8 cellular contexts compared by ENCODE assay signal in genomic region chr10:123043409-123043925, GRCh38. TPM values are rescaled to one million over a fixed set of nuclear protein-coding genes. Genes with fewer than 3 reads are reported as not detected.
A peak's percentile ranks its signal among the peaks of the same experiment; 100 is the strongest.
DNase-seq lines count a peak whose midpoint lies in the region; ATAC-seq and TF ChIP-seq lines count a peak whose summit lies in the region.

No MANE protein-coding gene starts in this region.

- no peaks in the 10 kb centered on the region for H3K27me3 ChIP-seq in BJ (ENCODE audit: control insufficient read depth, insufficient read depth, low read length)

- no peaks in the 10 kb centered on the region for H3K36me3 ChIP-seq in BJ (ENCODE audit: control insufficient read depth, insufficient read depth, low read length)

- H3K4me3 ChIP-seq in BJ (ENCODE audit: low read depth, low read length) (no peak overlapping the region), fibroblast of mammary gland (ENCODE audit: control insufficient read depth, low read depth, low read length) (no peak overlapping the region)

- peak; percentile 83 for TF ChIP-seq CTCF in BJ (IDR thresholded peaks at IDR 0.05; ENCODE audit: insufficient read depth, low read depth, low read length)
- TF ChIP-seq CTCF in fibroblast of mammary gland (conservative IDR thresholded peaks at IDR 0.05; ENCODE audit: control insufficient read depth, insufficient read depth, low read depth, low read length) = peak; percentile 79

- DNase-seq in BJ (ENCODE audit: low read depth) (peak; percentile 13), NCI-H748 treated with DMSO at 0.1 percent for 48 hours (lab: John Stamatoyannopoulos, UW) (peak; percentile 71), activated T-cell treated with anti-CD3 and anti-CD28 coated beads for 1 hour (ENCODE audit: low read depth) (peak; percentile 4), fibroblast of mammary gland (ENCODE audit: low read depth) (peak; percentile 66), occipital lobe (lab: John Stamatoyannopoulos, UW) (peak; percentile 21)

- CTCF ChIA-PET in BJ (lab: Yijun Ruan, JAX) = interaction anchor here (0.6 to 3.3 kb wide), 14 partner anchors 9 to 924 kb away, joined by 3 to 14 read pairs (median 4); no protein-coding TSS in a partner anchor

- POLR2A ChIA-PET in BJ (lab: Charles Lee) = no interaction called here

- ATAC-seq in GM18873 (IDR thresholded peaks at IDR 0.05; ENCODE audit: low FRiP score, unreplicated experiment) = peak; percentile 51
- ATAC-seq in HG03520 (IDR thresholded peaks at IDR 0.05; ENCODE audit: unreplicated experiment) = peak; percentile 74
- no peak for ATAC-seq in HG03039 (IDR thresholded peaks at IDR 0.05; ENCODE audit: unreplicated experiment)

RNA-seq across cellular contexts. Expression of gene ACADSB, which starts 34.7 kb away (rescaled TPM):
- 5.2 and 9.3 TPM in 2 replicates for polyA plus RNA-seq in BJ (2011; rRNA removed)
- polyA minus RNA-seq in BJ (2011; rRNA and poly(A)+ RNA removed) = 2.1 and 3.6 TPM in 2 replicates
- 14.5 TPM for total RNA-seq in occipital lobe

RNA-seq across cellular contexts. Expression of gene IKZF5, which starts 34.9 kb away (rescaled TPM):
- polyA plus RNA-seq in BJ (2011; rRNA removed) = 4.9 and 6.6 TPM in 2 replicates
- polyA minus RNA-seq in BJ (2011; rRNA and poly(A)+ RNA removed) = 3.5 and 4.8 TPM in 2 replicates
- 13.4 TPM for total RNA-seq in occipital lobe

Comparison
In these comparisons a context has a peak if more than half of its experiments do, and no peak if none do; other contexts are left out.
1. DNase-seq: peak in every context shown above with its lines; median percentile 71 in NCI-H748 treated with DMSO at 0.1 percent for 48 hours; 66 in fibroblast of mammary gland; 21 in occipital lobe; 13 in BJ; 4 in activated T-cell treated with anti-CD3 and anti-CD28 coated beads for 1 hour.